ENCODE assay signal across 1 cellular context in the genomic region with DNA sequence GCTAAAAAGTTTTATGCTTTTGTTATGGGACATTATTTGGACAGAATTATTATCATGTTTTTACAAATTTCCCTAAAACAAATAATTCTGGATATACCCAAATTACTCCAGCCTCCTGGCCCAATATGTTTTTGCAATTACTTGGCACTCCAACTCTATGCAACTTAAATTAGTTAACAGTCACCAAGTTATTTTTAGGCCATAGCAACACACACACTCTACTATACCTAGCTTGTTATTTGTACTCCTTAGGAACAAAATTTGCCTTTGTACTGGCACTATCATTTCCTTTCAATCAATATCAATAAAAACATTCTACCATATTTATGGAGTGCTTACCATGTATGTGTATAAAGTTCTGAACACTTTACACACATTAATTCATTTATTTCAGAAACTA.
A peak's percentile ranks its signal among the peaks of the same experiment; 100 is the strongest.
TF ChIP-seq lines count a peak whose summit lies in the region.

No MANE protein-coding gene starts in this region.

TF ChIP-seq in GM12878, 131 proteins besides CTCF, POLR2A, EP300 and RAD21:
- TF ChIP-seq, protein P1, sequence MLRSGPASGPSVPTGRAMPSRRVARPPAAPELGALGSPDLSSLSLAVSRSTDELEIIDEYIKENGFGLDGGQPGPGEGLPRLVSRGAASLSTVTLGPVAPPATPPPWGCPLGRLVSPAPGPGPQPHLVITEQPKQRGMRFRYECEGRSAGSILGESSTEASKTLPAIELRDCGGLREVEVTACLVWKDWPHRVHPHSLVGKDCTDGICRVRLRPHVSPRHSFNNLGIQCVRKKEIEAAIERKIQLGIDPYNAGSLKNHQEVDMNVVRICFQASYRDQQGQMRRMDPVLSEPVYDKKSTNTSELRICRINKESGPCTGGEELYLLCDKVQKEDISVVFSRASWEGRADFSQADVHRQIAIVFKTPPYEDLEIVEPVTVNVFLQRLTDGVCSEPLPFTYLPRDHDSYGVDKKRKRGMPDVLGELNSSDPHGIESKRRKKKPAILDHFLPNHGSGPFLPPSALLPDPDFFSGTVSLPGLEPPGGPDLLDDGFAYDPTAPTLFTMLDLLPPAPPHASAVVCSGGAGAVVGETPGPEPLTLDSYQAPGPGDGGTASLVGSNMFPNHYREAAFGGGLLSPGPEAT (IDR thresholded peaks at IDR 0.05; ENCODE audit: low read depth) = 0 out of 2 replicates have a peak, but pooled peaks have one; percentile 12
- 0 out of 2 replicates have a peak, but pooled peaks have one; percentile 20 for TF ChIP-seq MTA2 (IDR thresholded peaks at IDR 0.05; ENCODE audit: low read depth)
- TF ChIP-seq, protein P2, sequence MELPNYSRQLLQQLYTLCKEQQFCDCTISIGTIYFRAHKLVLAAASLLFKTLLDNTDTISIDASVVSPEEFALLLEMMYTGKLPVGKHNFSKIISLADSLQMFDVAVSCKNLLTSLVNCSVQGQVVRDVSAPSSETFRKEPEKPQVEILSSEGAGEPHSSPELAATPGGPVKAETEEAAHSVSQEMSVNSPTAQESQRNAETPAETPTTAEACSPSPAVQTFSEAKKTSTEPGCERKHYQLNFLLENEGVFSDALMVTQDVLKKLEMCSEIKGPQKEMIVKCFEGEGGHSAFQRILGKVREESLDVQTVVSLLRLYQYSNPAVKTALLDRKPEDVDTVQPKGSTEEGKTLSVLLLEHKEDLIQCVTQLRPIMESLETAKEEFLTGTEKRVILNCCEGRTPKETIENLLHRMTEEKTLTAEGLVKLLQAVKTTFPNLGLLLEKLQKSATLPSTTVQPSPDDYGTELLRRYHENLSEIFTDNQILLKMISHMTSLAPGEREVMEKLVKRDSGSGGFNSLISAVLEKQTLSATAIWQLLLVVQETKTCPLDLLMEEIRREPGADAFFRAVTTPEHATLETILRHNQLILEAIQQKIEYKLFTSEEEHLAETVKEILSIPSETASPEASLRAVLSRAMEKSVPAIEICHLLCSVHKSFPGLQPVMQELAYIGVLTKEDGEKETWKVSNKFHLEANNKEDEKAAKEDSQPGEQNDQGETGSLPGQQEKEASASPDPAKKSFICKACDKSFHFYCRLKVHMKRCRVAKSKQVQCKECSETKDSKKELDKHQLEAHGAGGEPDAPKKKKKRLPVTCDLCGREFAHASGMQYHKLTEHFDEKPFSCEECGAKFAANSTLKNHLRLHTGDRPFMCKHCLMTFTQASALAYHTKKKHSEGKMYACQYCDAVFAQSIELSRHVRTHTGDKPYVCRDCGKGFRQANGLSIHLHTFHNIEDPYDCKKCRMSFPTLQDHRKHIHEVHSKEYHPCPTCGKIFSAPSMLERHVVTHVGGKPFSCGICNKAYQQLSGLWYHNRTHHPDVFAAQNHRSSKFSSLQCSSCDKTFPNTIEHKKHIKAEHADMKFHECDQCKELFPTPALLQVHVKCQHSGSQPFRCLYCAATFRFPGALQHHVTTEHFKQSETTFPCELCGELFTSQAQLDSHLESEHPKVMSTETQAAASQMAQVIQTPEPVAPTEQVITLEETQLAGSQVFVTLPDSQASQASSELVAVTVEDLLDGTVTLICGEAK (IDR thresholded peaks at IDR 0.05; ENCODE audit: borderline replicate concordance) = peak; percentile 29; the same call in 1 of the 2 replicates
- no peak for TF ChIP-seq NBN (IDR thresholded peaks at IDR 0.05)
- no peak for TF ChIP-seq STAT3 (IDR thresholded peaks at IDR 0.05; ENCODE audit: low read depth, low read length)
- TF ChIP-seq GABPA (IDR thresholded peaks at IDR 0.05; ENCODE audit: low read depth) = no peak
- no peak for TF ChIP-seq NFXL1 (IDR thresholded peaks at IDR 0.05; ENCODE audit: borderline replicate concordance)
- no peak for TF ChIP-seq CREM (IDR thresholded peaks at IDR 0.05; ENCODE audit: low read depth)
- no peak for TF ChIP-seq SMAD1 (IDR thresholded peaks at IDR 0.05; ENCODE audit: low read depth, partially characterized antibody)
